Comparison of ENCODE assay signal across 8 cellular contexts in the genomic region with DNA sequence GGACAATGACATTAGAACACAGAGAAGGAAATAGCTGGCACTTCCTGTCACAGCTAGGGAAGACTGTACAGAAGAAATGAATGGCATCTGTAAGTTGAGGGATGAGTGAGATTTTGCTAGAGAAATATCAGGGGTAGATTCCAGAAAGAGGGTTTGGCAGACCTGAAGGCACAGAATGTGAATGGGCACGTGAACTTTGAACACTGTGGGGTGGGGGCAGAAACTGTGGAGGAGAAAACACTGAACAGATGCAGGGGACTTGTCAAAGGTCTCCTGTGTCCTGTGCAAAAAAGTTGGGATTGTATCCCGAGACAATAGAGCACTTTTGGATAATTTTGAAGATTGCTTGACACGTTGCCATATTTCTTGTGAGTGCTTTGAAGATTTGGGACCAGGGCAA.
"Had no signal": no experiment of that assay in that cellular context is flagged by ENCODE, and none has a peak within 500 bp of the region (broad histone marks: within the 10 kb centered on the region; RNA-seq: fewer than 3 reads in every experiment).

No MANE protein-coding gene starts in this region.

- H3K4me3 ChIP-seq: GM23248, HAP-1, K562 had no signal

- H3K9ac ChIP-seq: GM23248 had no signal

- H3K27ac ChIP-seq: GM23248 had no signal

- DNase-seq: GM23248, GOT3, H7, HFFc6 had no signal

- H3K9me3 ChIP-seq: HAP-1 had no signal

- ATAC-seq: HCT116, K562 had no signal

- FAIRE-seq: HTR-8/SVneo, K562 had no signal

- H2AFZ ChIP-seq: GM23248 had no signal

- H3K36me3 ChIP-seq: HAP-1 had no signal
